In the genomic region with DNA sequence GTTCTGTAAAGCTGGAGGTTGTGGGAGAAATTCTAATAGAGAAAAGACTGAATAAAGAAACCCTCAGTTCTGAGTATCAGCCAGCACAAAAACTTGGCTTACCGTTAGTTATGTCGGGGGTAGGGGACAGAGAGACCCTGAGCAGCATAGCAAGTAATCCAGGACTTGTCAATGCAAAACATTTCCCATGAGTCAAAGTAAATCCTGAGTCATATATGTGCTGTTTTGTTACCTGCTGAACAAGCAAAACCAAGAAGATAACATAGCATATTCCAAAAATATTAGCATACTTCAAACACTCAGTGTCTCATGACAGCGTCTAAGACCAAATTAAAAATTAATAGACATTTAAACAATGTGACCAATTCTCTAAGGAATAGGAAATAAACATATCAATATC, we compare ENCODE assay signal across 23 cellular contexts.
A peak's percentile ranks its signal among the peaks of the same experiment; 100 is the strongest.
DNase-seq lines count a peak whose midpoint lies in the region; ATAC-seq, FAIRE-seq and TF ChIP-seq lines count a peak whose summit lies in the region.
"Had no signal": no experiment of that assay in that cellular context is flagged by ENCODE, and none has a peak within 500 bp of the region (broad histone marks: within the 10 kb centered on the region; RNA-seq: fewer than 3 reads in every experiment).

No MANE protein-coding gene starts in this region.

- POLR2A ChIA-PET in MCF 10A (lab: Yijun Ruan, JAX) = no interaction called here

- 20% methylated on average over 3 of the region's 3 CpGs for WGBS in mammary epithelial cell (ENCODE audit: low coverage, missing lambda C conversion rate)
- WGBS in mesendoderm (ENCODE audit: extremely low coverage, insufficient coverage, low lambda C conversion rate) = no CpG with 5 or more reads among the region's 3 CpGs

- H3K27ac ChIP-seq in mammary epithelial cell (ENCODE audit: insufficient read depth, low read depth, low read length) = no peak overlapping the region
- H3K27ac ChIP-seq in mesendoderm (ENCODE audit: low read depth, low read length) = no peak overlapping the region

- H3K36me3 ChIP-seq in mammary epithelial cell (ENCODE audit: insufficient read depth, low read length) (no peaks in the 10 kb centered on the region), bronchial epithelial cell (ENCODE audit: control insufficient read depth, insufficient read depth, low read length) (no peaks in the 10 kb centered on the region), mesendoderm (ENCODE audit: control insufficient read depth, insufficient read depth, low read length) (no peaks in the 10 kb centered on the region)
- H3K36me3 ChIP-seq: BE2C had no signal

- H3K4ac ChIP-seq in mesendoderm (ENCODE audit: low read depth, low read length) = no peak overlapping the region

- TF ChIP-seq CTCF in mammary epithelial cell (conservative IDR thresholded peaks at IDR 0.05 in 1 of 2, IDR thresholded peaks at IDR 0.05 in 1 of 2; ENCODE audit: extremely low read depth in 1 of 2, insufficient read depth in 1 of 2, low read depth in 1 of 2, low read length in 2 of 2) (no peak), MCF 10A (IDR thresholded peaks at IDR 0.05; ENCODE audit: unreplicated experiment) (no peak), bronchial epithelial cell (IDR thresholded peaks at IDR 0.05; ENCODE audit: insufficient read depth, low read length, severe bottlenecking) (no peak)

- no peak overlapping the region for H4K5ac ChIP-seq in mesendoderm (ENCODE audit: low read length)

- in situ Hi-C loops in mammary epithelial cell (cut with MboI; ENCODE audit: low sequenced_read_pairs in 2 of 2) = no loop called here

- dilution Hi-C loops in mammary epithelial cell (cut with HindIII; ENCODE audit: low sequenced_read_pairs) = no loop called here

- CTCF ChIA-PET in mammary epithelial cell (lab: Charles Lee; ENCODE audit: low non-redundant PET) (no interaction called here), MCF 10A (lab: Yijun Ruan, JAX) (no interaction called here)

- H3K27me3 Mint-ChIP-seq in MCF 10A (ENCODE audit: insufficient read depth, unreplicated experiment) = peaks cover 73% of the 10 kb centered on the region
- no peaks in the 10 kb centered on the region for H3K27me3 Mint-ChIP-seq in activated T-helper 17 cell treated with anti-CD3 and anti-CD28 coated beads, Interleukin-2, amount 50 U/mL, for 72 hours
- H3K27me3 Mint-ChIP-seq: CD4-positive, alpha-beta T cell; IgD-negative memory B cell had no signal

- no peak for ATAC-seq in activated T-helper 17 cell treated with anti-CD3 and anti-CD28 coated beads, Interleukin-2, amount 50 U/mL, for 72 hours (replicated peaks)
- ATAC-seq in HG03457 (IDR thresholded peaks at IDR 0.05; ENCODE audit: unreplicated experiment) = no peak
- ATAC-seq in GM19397 (IDR thresholded peaks at IDR 0.05; ENCODE audit: unreplicated experiment) = no peak
- ATAC-seq: GM12878 had no signal

- no peak overlapping the region for H3K18ac ChIP-seq in mesendoderm (ENCODE audit: low read length)

- FAIRE-seq in bronchial epithelial cell (lab: Jason Lieb, UNC) = no peak
- FAIRE-seq: GM12878, GM18507, H1 had no signal

- H4K8ac ChIP-seq in mesendoderm (ENCODE audit: low read depth, low read length) = no peak overlapping the region

- no peak overlapping the region for H3K56ac ChIP-seq in mesendoderm (ENCODE audit: low read length)

- H3K9me3 ChIP-seq in mammary epithelial cell (replicated peaks; ENCODE audit: insufficient read depth, low read length) = no peaks in the 10 kb centered on the region
- H3K9me3 ChIP-seq: BE2C had no signal

- H3K9ac ChIP-seq in mammary epithelial cell (ENCODE audit: insufficient read depth, low read length) (no peak overlapping the region), mesendoderm (ENCODE audit: low read length) (no peak overlapping the region)

- H2AK5ac ChIP-seq in mesendoderm (ENCODE audit: low read length) = no peak overlapping the region

- DNase-seq in mammary epithelial cell (peak; percentile 1), MCF 10A (ENCODE audit: unreplicated experiment) (no peak), bronchial epithelial cell (ENCODE audit: low read depth) (peak; percentile 77), mesendoderm (peak; percentile 22)
- no peak for DNase-seq in activated T-cell treated with anti-CD3 and anti-CD28 coated beads, Interleukin-2, amount 50 U/mL, for 48 hours
- DNase-seq: 8988T; BE2C; Calu3; CD4-positive, alpha-beta T cell; DMS79 treated with DMSO at 0.1 percent for 48 hours; GDM1; HFFc6; Kasumi-1; NCI-H1105 treated with DMSO at 0.1 percent for 48 hours; NCI-H187 treated with DMSO at 0.1 percent for 48 hours; NCI-H446 treated with DMSO at 0.1 percent for 48 hours had no signal

- no peaks in the 10 kb centered on the region for H3K9me3 Mint-ChIP-seq in MCF 10A (ENCODE audit: unreplicated experiment)
- peaks cover 15% of the 10 kb centered on the region for H3K9me3 Mint-ChIP-seq in activated T-helper 17 cell treated with anti-CD3 and anti-CD28 coated beads, Interleukin-2, amount 50 U/mL, for 72 hours

- no peak overlapping the region for H2BK120ac ChIP-seq in mesendoderm (ENCODE audit: low read depth, low read length)

- no peak overlapping the region for H2BK15ac ChIP-seq in mesendoderm (replicated peaks; ENCODE audit: low read depth)

- H3K4me1 Mint-ChIP-seq in MCF 10A (ENCODE audit: insufficient read depth, unreplicated experiment) = no peaks in the 10 kb centered on the region
- no peaks in the 10 kb centered on the region for H3K4me1 Mint-ChIP-seq in activated T-helper 17 cell treated with anti-CD3 and anti-CD28 coated beads, Interleukin-2, amount 50 U/mL, for 72 hours
- H3K4me1 Mint-ChIP-seq: IgD-negative memory B cell had no signal

- H4K20me1 ChIP-seq in mammary epithelial cell (ENCODE audit: insufficient read depth, low read length) = no peaks in the 10 kb centered on the region

- no peaks in the 10 kb centered on the region for H3K36me3 Mint-ChIP-seq in MCF 10A (ENCODE audit: insufficient read depth, unreplicated experiment)
- no peaks in the 10 kb centered on the region for H3K36me3 Mint-ChIP-seq in activated T-helper 17 cell treated with anti-CD3 and anti-CD28 coated beads, Interleukin-2, amount 50 U/mL, for 72 hours (ENCODE audit: low read depth)
- H3K36me3 Mint-ChIP-seq: IgD-negative memory B cell had no signal

- H3K23ac ChIP-seq in mesendoderm (ENCODE audit: low read length) = no peak overlapping the region

- H3K27me3 ChIP-seq in mammary epithelial cell (ENCODE audit: insufficient read depth, low read length) = no peaks in the 10 kb centered on the region
- no peaks in the 10 kb centered on the region for H3K27me3 ChIP-seq in bronchial epithelial cell (ENCODE audit: control insufficient read depth, insufficient read depth, low read length)
- H3K27me3 ChIP-seq in mesendoderm (ENCODE audit: insufficient read depth, low read length, poor library complexity) = no peaks in the 10 kb centered on the region
- H3K27me3 ChIP-seq: BE2C had no signal

- H3K4me2 ChIP-seq in mammary epithelial cell (ENCODE audit: insufficient read depth, low read depth, low read length) = peak overlapping the region; percentile 8
- H3K4me2 ChIP-seq in mesendoderm (ENCODE audit: low read length) = no peak overlapping the region

- intact Hi-C loops in mammary epithelial cell (cut with micrococcal nuclease) = no loop called here
- intact Hi-C loops in MCF 10A (cut with micrococcal nuclease) = no loop called here

- H3K4me3 Mint-ChIP-seq in MCF 10A (ENCODE audit: unreplicated experiment) = no peak overlapping the region
- H3K4me3 Mint-ChIP-seq in activated T-helper 17 cell treated with anti-CD3 and anti-CD28 coated beads, Interleukin-2, amount 50 U/mL, for 72 hours = no peak overlapping the region
- H3K4me3 Mint-ChIP-seq: CD4-positive, alpha-beta T cell; HFFc6; IgD-negative memory B cell had no signal

- H3K4me3 ChIP-seq in mammary epithelial cell (replicated peaks in 1 of 3; ENCODE audit: insufficient read depth in 1 of 3, low read depth in 2 of 3, low read length in 3 of 3) = no peak overlapping the region
- no peak overlapping the region for H3K4me3 ChIP-seq in bronchial epithelial cell (ENCODE audit: low read depth, low read length)
- no peak overlapping the region for H3K4me3 ChIP-seq in mesendoderm (ENCODE audit: low read length)
- H3K4me3 ChIP-seq: GM12878 had no signal

- H3K27ac Mint-ChIP-seq in MCF 10A (ENCODE audit: low read depth, unreplicated experiment) = no peak overlapping the region
- H3K27ac Mint-ChIP-seq in activated T-helper 17 cell treated with anti-CD3 and anti-CD28 coated beads, Interleukin-2, amount 50 U/mL, for 72 hours = no peak overlapping the region
- H3K27ac Mint-ChIP-seq: CD4-positive, alpha-beta T cell; HFFc6 had no signal

- no TSS peak for BruUV-seq in mammary epithelial cell (replicated peaks; lab: Mats Ljungman, UMichigan)
- BruUV-seq in MCF 10A (replicated peaks; lab: Mats Ljungman, UMichigan) = no TSS peak

- H2AFZ ChIP-seq in mammary epithelial cell (ENCODE audit: low read depth, low read length) = peak overlapping the region; percentile 44

- peaks cover 5% of the 10 kb centered on the region for H3K4me1 ChIP-seq in mammary epithelial cell (ENCODE audit: insufficient read depth, low read length)
- no peaks in the 10 kb centered on the region for H3K4me1 ChIP-seq in mesendoderm (ENCODE audit: control insufficient read depth, low read depth, low read length)
- H3K4me1 ChIP-seq: BE2C had no signal

- no peaks in the 10 kb centered on the region for H3K79me1 ChIP-seq in mesendoderm (ENCODE audit: low read length)

- H2BK5ac ChIP-seq in mesendoderm (ENCODE audit: low read length) = no peak overlapping the region

- H3K79me2 ChIP-seq in mammary epithelial cell (ENCODE audit: insufficient read depth, low read length) (no peaks in the 10 kb centered on the region), mesendoderm (ENCODE audit: control insufficient read depth, insufficient read depth, low read length) (no peaks in the 10 kb centered on the region)

Comparison
In these comparisons a context has a peak if more than half of its experiments do, and no peak if none do; other contexts are left out.
1. DNase-seq: peak in mammary epithelial cell (single experiment), bronchial epithelial cell (single experiment) and mesendoderm (single experiment); none in MCF 10A (single experiment) and activated T-cell treated with anti-CD3 and anti-CD28 coated beads, Interleukin-2, amount 50 U/mL, for 48 hours (0 of 2).